Comparison of ENCODE assay signal across 24 cellular contexts in the genomic region with DNA sequence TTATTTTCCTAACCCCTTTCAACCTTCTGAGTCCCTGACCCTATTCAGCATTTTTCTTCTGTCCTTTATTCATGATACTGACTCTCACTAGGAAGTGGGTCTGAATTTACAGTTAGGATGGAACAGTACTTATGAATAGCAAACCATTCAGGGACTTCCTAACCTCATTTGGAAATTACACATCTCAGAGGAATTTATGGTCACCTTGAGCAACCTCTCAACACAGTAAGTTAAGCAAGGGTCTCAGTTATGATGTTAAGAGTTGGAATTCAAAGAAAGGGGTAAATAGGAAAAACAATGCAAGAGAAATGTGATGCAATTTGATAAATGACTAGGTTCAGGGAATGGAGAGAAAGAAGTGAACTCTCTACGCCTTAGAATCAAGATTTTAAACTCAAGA.
DNase-seq lines count a peak whose midpoint lies in the region; ATAC-seq, FAIRE-seq and TF ChIP-seq lines count a peak whose summit lies in the region.
"Had no signal": no experiment of that assay in that cellular context is flagged by ENCODE, and none has a peak within 500 bp of the region (broad histone marks: within the 10 kb centered on the region; RNA-seq: fewer than 3 reads in every experiment).

No MANE protein-coding gene starts in this region.

- no peaks in the 10 kb centered on the region for H3K36me3 ChIP-seq in keratinocyte (ENCODE audit: control insufficient read depth in 2 of 2, extremely low read depth in 1 of 2, insufficient read depth in 2 of 2, low read length in 2 of 2)

- DNase-seq in ELR (ENCODE audit: low read depth) (peak; percentile 18), M059J (ENCODE audit: low read depth) (peak; percentile 38), cardiac fibroblast (ENCODE audit: low read depth in 2 of 2) (peak; percentile 17 to 72), keratinocyte (ENCODE audit: low read depth, low spot score) (no peak), NCI-H1417 treated with DMSO at 0.1 percent for 48 hours (lab: John Stamatoyannopoulos, UW) (no peak)
- DNase-seq: Caco-2; CD4-positive, alpha-beta T cell; GOT3; Kasumi-1; NCI-H1105 treated with DMSO at 0.1 percent for 48 hours; NCI-H187; NCI-H2107; NCI-H2227 treated with DMSO at 0.1 percent for 48 hours; NCI-H524; NCI-H82; RPMI8226; SIG-M5 had no signal

- FAIRE-seq in keratinocyte (lab: Jason Lieb, UNC), result peak; percentile 56
- FAIRE-seq: A204.1, GM12878, GM19239, HTR-8/SVneo had no signal

- ATAC-seq in HG03196 (IDR thresholded peaks at IDR 0.05; ENCODE audit: unreplicated experiment) (no peak), GM21381 (IDR thresholded peaks at IDR 0.05; ENCODE audit: unreplicated experiment) (no peak), GM19328 (IDR thresholded peaks at IDR 0.05; ENCODE audit: unreplicated experiment) (no peak)
- ATAC-seq: GM12878 had no signal

- no peaks in the 10 kb centered on the region for H3K9me1 ChIP-seq in keratinocyte (ENCODE audit: control insufficient read depth, extremely low read depth, insufficient read depth, low read length)

- no peaks in the 10 kb centered on the region for H3K27me3 ChIP-seq in keratinocyte (ENCODE audit: control insufficient read depth, extremely low read depth, insufficient read depth, low read length)

- no peak overlapping the region for H2AFZ ChIP-seq in keratinocyte (ENCODE audit: control insufficient read depth, low read length)

- no peak overlapping the region for H3K4me2 ChIP-seq in keratinocyte (ENCODE audit: control insufficient read depth, extremely low read depth, insufficient read depth, low read depth, low read length)

- H3K4me1 ChIP-seq in keratinocyte (ENCODE audit: control insufficient read depth, extremely low read depth, insufficient read depth, low read length), result no peaks in the 10 kb centered on the region
- H3K4me1 ChIP-seq: Caco-2 had no signal

- dilution Hi-C loops in keratinocyte (cut with MboI; ENCODE audit: extremely low pct_ligation_motif_present, low sequenced_read_pairs), result no loop called here

- H3K27ac ChIP-seq in keratinocyte (ENCODE audit: control insufficient read depth, insufficient read depth, low read length), result no peak overlapping the region

- no peak overlapping the region for H3K9ac ChIP-seq in keratinocyte (ENCODE audit: control insufficient read depth, extremely low read depth, insufficient read depth, low read length)

- H3K9me3 ChIP-seq in keratinocyte (ENCODE audit: control insufficient read depth, low read depth, low read length), result no peaks in the 10 kb centered on the region
- H3K9me3 ChIP-seq: Caco-2 had no signal

- TF ChIP-seq CTCF in cardiac fibroblast (IDR thresholded peaks at IDR 0.05; ENCODE audit: low read depth, low read length) (no peak), keratinocyte (optimal IDR thresholded peaks at IDR 0.05 in 1 of 3, IDR thresholded peaks at IDR 0.05 in 1 of 3, conservative IDR thresholded peaks at IDR 0.05 in 1 of 3; ENCODE audit: extremely low read depth in 1 of 3, insufficient read depth in 2 of 3, low read length in 3 of 3) (no peak)

- H4K20me1 ChIP-seq in keratinocyte (ENCODE audit: control insufficient read depth, extremely low read depth, insufficient read depth, low read length), result no peaks in the 10 kb centered on the region

- no peaks in the 10 kb centered on the region for H3K79me2 ChIP-seq in keratinocyte (ENCODE audit: control insufficient read depth, insufficient read depth, low read length)

- H3K4me3 ChIP-seq in cardiac fibroblast (replicated peaks in 1 of 2; ENCODE audit: low read depth in 2 of 2, low read length in 2 of 2) (no peak overlapping the region), keratinocyte (ENCODE audit: control insufficient read depth in 2 of 3, extremely low read depth in 1 of 3, insufficient read depth in 2 of 3, low read depth in 1 of 3, low read length in 3 of 3) (no peak overlapping the region)
- H3K4me3 ChIP-seq: GM12878 had no signal

Comparison
In these comparisons a context has a peak if more than half of its experiments do, and no peak if none do; other contexts are left out.
1. DNase-seq: peak in ELR (single experiment), M059J (single experiment) and cardiac fibroblast (2 of 2); none in keratinocyte (single experiment) and NCI-H1417 treated with DMSO at 0.1 percent for 48 hours (single experiment).